In genomic region chr1:228015276-228016180, GRCh38 we compare ENCODE assay signal across 10 cellular contexts. TPM values are rescaled to one million over a fixed set of nuclear protein-coding genes. Genes with fewer than 3 reads are reported as not detected.
A peak's percentile ranks its signal among the peaks of the same experiment; 100 is the strongest.
DNase-seq lines count a peak whose midpoint lies in the region; ATAC-seq and TF ChIP-seq lines count a peak whose summit lies in the region.
"Had no signal": no experiment of that assay in that cellular context is flagged by ENCODE, and none has a peak within 500 bp of the region (broad histone marks: within the 10 kb centered on the region; RNA-seq: fewer than 3 reads in every experiment).

No MANE protein-coding gene starts in this region.

- no peak overlapping the region for H3K27ac Mint-ChIP-seq in activated T-cell treated with anti-CD3 and anti-CD28 coated beads, Interleukin-2, amount 50 U/mL, for 24 hours
- H3K27ac Mint-ChIP-seq in activated T-cell treated with anti-CD3 and anti-CD28 coated beads, Interleukin-2, amount 50 U/mL, for 72 hours = no peak overlapping the region
- no peak overlapping the region for H3K27ac Mint-ChIP-seq in endothelial cell (ENCODE audit: unreplicated experiment)
- H3K27ac Mint-ChIP-seq: nephron had no signal

- peaks cover 7% of the 10 kb centered on the region for H3K27me3 Mint-ChIP-seq in activated T-cell treated with anti-CD3 and anti-CD28 coated beads, Interleukin-2, amount 50 U/mL, for 24 hours
- H3K27me3 Mint-ChIP-seq in activated T-cell treated with anti-CD3 and anti-CD28 coated beads, Interleukin-2, amount 50 U/mL, for 72 hours (ENCODE audit: low read depth) = peaks cover 12% of the 10 kb centered on the region
- peaks cover 23% of the 10 kb centered on the region for H3K27me3 Mint-ChIP-seq in endothelial cell (ENCODE audit: unreplicated experiment)

- ATAC-seq in activated T-cell treated with anti-CD3 and anti-CD28 coated beads, Interleukin-2, amount 50 U/mL, for 72 hours (replicated peaks in 1 of 2) = no peak
- ATAC-seq in sciatic nerve = no peak
- no peak for ATAC-seq in GM21360 (IDR thresholded peaks at IDR 0.05; ENCODE audit: unreplicated experiment)

- no peak for TF ChIP-seq CTCF in endothelial cell (IDR thresholded peaks at IDR 0.05; ENCODE audit: unreplicated experiment)

- no peaks in the 10 kb centered on the region for H3K4me1 Mint-ChIP-seq in activated T-cell treated with anti-CD3 and anti-CD28 coated beads, Interleukin-2, amount 50 U/mL, for 24 hours (ENCODE audit: low read depth)
- H3K4me1 Mint-ChIP-seq in activated T-cell treated with anti-CD3 and anti-CD28 coated beads, Interleukin-2, amount 50 U/mL, for 72 hours (ENCODE audit: low read depth) = no peaks in the 10 kb centered on the region
- H3K4me1 Mint-ChIP-seq in endothelial cell (ENCODE audit: unreplicated experiment) = no peaks in the 10 kb centered on the region
- H3K4me1 Mint-ChIP-seq: nephron had no signal

- H3K36me3 Mint-ChIP-seq in activated T-cell treated with anti-CD3 and anti-CD28 coated beads, Interleukin-2, amount 50 U/mL, for 24 hours (ENCODE audit: low read depth) = no peaks in the 10 kb centered on the region
- H3K36me3 Mint-ChIP-seq in activated T-cell treated with anti-CD3 and anti-CD28 coated beads, Interleukin-2, amount 50 U/mL, for 72 hours (ENCODE audit: insufficient read depth in 2 of 2) = no peaks in the 10 kb centered on the region
- H3K36me3 Mint-ChIP-seq in endothelial cell (ENCODE audit: low read depth, unreplicated experiment) = no peaks in the 10 kb centered on the region

- intact Hi-C loops in sciatic nerve (cut with DNase I) = no loop called here

- H3K9me3 Mint-ChIP-seq in activated T-cell treated with anti-CD3 and anti-CD28 coated beads, Interleukin-2, amount 50 U/mL, for 24 hours = no peaks in the 10 kb centered on the region
- H3K9me3 Mint-ChIP-seq in activated T-cell treated with anti-CD3 and anti-CD28 coated beads, Interleukin-2, amount 50 U/mL, for 72 hours = no peaks in the 10 kb centered on the region
- no peaks in the 10 kb centered on the region for H3K9me3 Mint-ChIP-seq in endothelial cell (ENCODE audit: unreplicated experiment)
- H3K9me3 Mint-ChIP-seq: nephron had no signal

- H3K4me3 Mint-ChIP-seq in activated T-cell treated with anti-CD3 and anti-CD28 coated beads, Interleukin-2, amount 50 U/mL, for 24 hours = no peak overlapping the region
- H3K4me3 Mint-ChIP-seq in activated T-cell treated with anti-CD3 and anti-CD28 coated beads, Interleukin-2, amount 50 U/mL, for 72 hours = no peak overlapping the region
- H3K4me3 Mint-ChIP-seq in endothelial cell (ENCODE audit: unreplicated experiment) = no peak overlapping the region
- H3K4me3 Mint-ChIP-seq: nephron had no signal

- DNase-seq in activated T-cell treated with anti-CD3 and anti-CD28 coated beads, Interleukin-2, amount 50 U/mL, for 24 hours = peak; percentile 9
- DNase-seq in activated T-cell treated with anti-CD3 and anti-CD28 coated beads, Interleukin-2, amount 50 U/mL, for 72 hours = no peak
- peak; percentile 88 for DNase-seq in M059J (ENCODE audit: low read depth)
- DNase-seq in fibroblast of peridontal ligament (ENCODE audit: extremely low read depth) = peak; percentile 18
- peak; percentile 27 for DNase-seq in sciatic nerve (ENCODE audit: low spot score)
- DNase-seq in NCI-H128 (lab: John Stamatoyannopoulos, UW; ENCODE audit: unreplicated experiment) = no peak
- DNase-seq in endothelial cell (ENCODE audit: low spot score) = no peak
- DNase-seq: activated CD4-positive, CD25-positive, alpha-beta regulatory T cell treated with anti-CD3 and anti-CD28 coated beads, Interleukin-2, amount 50 U/mL, for 72 hours had no signal

RNA-seq across cellular contexts. Expression of gene WNT3A, which starts 8.7 kb away (rescaled TPM):
- total RNA-seq in activated T-cell treated with anti-CD3 and anti-CD28 coated beads, Interleukin-2, amount 50 U/mL, for 72 hours = not detected
- total RNA-seq in M059J (2014; rRNA removed; shearing (Covaris generic)) = not detected in 2 replicates
- not detected for total RNA-seq in sciatic nerve
- not detected for total RNA-seq in endothelial cell (ENCODE audit: unreplicated experiment)

Comparison
In these comparisons a context has a peak if more than half of its experiments do, and no peak if none do; other contexts are left out.
1. DNase-seq: peak in activated T-cell treated with anti-CD3 and anti-CD28 coated beads, Interleukin-2, amount 50 U/mL, for 24 hours (single experiment), M059J (single experiment), fibroblast of peridontal ligament (single experiment) and sciatic nerve (single experiment); none in activated T-cell treated with anti-CD3 and anti-CD28 coated beads, Interleukin-2, amount 50 U/mL, for 72 hours (0 of 2), NCI-H128 (single experiment) and endothelial cell (single experiment).